Comparison of ENCODE assay signal across 20 cellular contexts in the genomic region with DNA sequence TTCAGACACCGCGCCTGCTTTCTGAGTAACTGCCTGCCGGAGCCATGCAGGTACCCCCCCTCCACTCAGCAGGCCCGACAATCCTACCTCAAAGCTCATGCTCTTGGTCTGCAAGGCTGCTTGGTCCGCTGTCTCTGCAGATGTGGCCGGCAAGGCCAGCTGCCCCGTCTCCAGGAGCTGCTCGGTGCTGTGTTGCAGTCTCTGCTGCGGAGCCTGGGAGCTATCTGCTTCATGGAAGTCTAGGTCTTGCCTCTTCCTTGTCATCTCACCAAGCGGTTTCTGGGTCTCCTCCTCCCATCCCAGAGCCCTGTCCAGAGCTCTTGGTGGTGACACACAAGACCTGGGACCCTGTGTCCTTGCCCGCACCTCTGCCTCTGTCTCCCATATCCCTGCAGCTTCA. TPM values are rescaled to one million over a fixed set of nuclear protein-coding genes. Genes with fewer than 3 reads are reported as not detected.
"Had no signal": no experiment of that assay in that cellular context is flagged by ENCODE, and none has a peak within 500 bp of the region (broad histone marks: within the 10 kb centered on the region; RNA-seq: fewer than 3 reads in every experiment).

No MANE protein-coding gene starts in this region.

- H3K36me3 Mint-ChIP-seq: naive thymus-derived CD8-positive, alpha-beta T cell had no signal

- H3K4me3 Mint-ChIP-seq: naive thymus-derived CD8-positive, alpha-beta T cell; neural crest cell; stimulated activated naive CD8-positive, alpha-beta T cell treated with anti-CD3 and anti-CD28 coated beads, Interleukin-15, Interleukin-2, amounts not matched to agents 100 ng/mL and 50 ng/mL, for 24 hours had no signal

- H3K4me1 ChIP-seq: heart left ventricle, pancreas, tibial nerve, upper lobe of right lung, vagina had no signal

- H3K9me3 ChIP-seq: heart left ventricle, mucosa of descending colon, pancreas, tibial nerve, upper lobe of right lung, vagina had no signal

- H3K4me3 ChIP-seq: dorsolateral prefrontal cortex, heart left ventricle, mucosa of descending colon, pancreas, tibial nerve, upper lobe of right lung, vagina had no signal

- ATAC-seq: heart left ventricle; naive thymus-derived CD8-positive, alpha-beta T cell; right cardiac atrium; upper lobe of right lung had no signal

- H3K36me3 ChIP-seq: heart left ventricle, pancreas, upper lobe of right lung, vagina had no signal

- H3K27ac Mint-ChIP-seq: progenitor cell of endocrine pancreas; stimulated activated naive CD8-positive, alpha-beta T cell treated with anti-CD3 and anti-CD28 coated beads, Interleukin-15, Interleukin-2, amounts not matched to agents 100 ng/mL and 50 ng/mL, for 24 hours had no signal

- H3K27me3 ChIP-seq: pancreas, tibial nerve, upper lobe of right lung, vagina had no signal

- DNase-seq: cortex of kidney; dorsolateral prefrontal cortex; effector CD8-positive, alpha-beta T cell; heart left ventricle; hypothalamus; kidney glomerular epithelial cell; naive thymus-derived CD8-positive, alpha-beta T cell; nucleus accumbens; pancreas; right cardiac atrium; stimulated activated CD4-positive, alpha-beta T cell treated with anti-CD3 and anti-CD28 coated beads, Interleukin-2, amount 100 ng/mL, for 48 hours; upper lobe of right lung had no signal

- H3K9me3 Mint-ChIP-seq: naive thymus-derived CD8-positive, alpha-beta T cell; neural crest cell; stimulated activated naive CD8-positive, alpha-beta T cell treated with anti-CD3 and anti-CD28 coated beads, Interleukin-15, Interleukin-2, amounts not matched to agents 100 ng/mL and 50 ng/mL, for 24 hours had no signal

- H3K27me3 Mint-ChIP-seq: naive thymus-derived CD8-positive, alpha-beta T cell; stimulated activated naive CD8-positive, alpha-beta T cell treated with anti-CD3 and anti-CD28 coated beads, Interleukin-15, Interleukin-2, amounts not matched to agents 100 ng/mL and 50 ng/mL, for 24 hours had no signal

- H3K27ac ChIP-seq: dorsolateral prefrontal cortex, heart left ventricle, pancreas, tibial nerve, upper lobe of right lung, vagina had no signal

RNA-seq across cellular contexts. Expression of gene TRIM67, which starts 55.2 kb away (rescaled TPM):
- total RNA-seq: mammary epithelial cell; naive thymus-derived CD8-positive, alpha-beta T cell; upper lobe of right lung; vagina had no signal
- polyA plus RNA-seq: heart left ventricle; liver; mammary epithelial cell; naive thymus-derived CD8-positive, alpha-beta T cell had no signal
